ENCODE assay signal across 32 cellular contexts in the genomic region with DNA sequence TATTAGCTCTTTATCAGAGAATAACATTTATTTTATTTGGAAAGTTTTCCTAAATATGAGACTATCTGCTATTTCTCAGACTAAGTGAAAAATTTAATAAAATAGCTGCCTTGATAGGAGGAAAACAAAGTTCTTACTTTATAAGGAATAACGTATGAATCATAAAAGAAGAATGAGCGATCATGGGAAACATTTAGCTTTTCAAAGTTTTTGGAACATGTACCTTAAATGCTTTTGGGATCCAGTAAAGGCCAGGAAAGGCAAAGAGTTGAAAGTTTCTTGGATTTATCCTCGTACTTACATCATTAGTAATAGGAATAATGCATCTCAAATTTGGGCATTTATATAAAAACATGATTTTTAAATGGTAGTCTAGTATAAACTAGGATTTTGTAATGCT. TPM values are rescaled to one million over a fixed set of nuclear protein-coding genes. Genes with fewer than 3 reads are reported as not detected.
DNase-seq lines count a peak whose midpoint lies in the region; ATAC-seq, FAIRE-seq and TF ChIP-seq lines count a peak whose summit lies in the region.
"Had no signal": no experiment of that assay in that cellular context is flagged by ENCODE, and none has a peak within 500 bp of the region (broad histone marks: within the 10 kb centered on the region; RNA-seq: fewer than 3 reads in every experiment).

No MANE protein-coding gene starts in this region.

- H4K20me1 ChIP-seq in HepG2 (ENCODE audit: insufficient read depth, low read length) = no peaks in the 10 kb centered on the region
- H4K20me1 ChIP-seq: BLaER1 had no signal

- WGBS in liver = 76% methylated on average over 3 of the region's 3 CpGs
- 79% methylated on average over 3 of the region's 3 CpGs for WGBS in HepG2 (ENCODE audit: low lambda C conversion rate)
- 43% methylated on average over 3 of the region's 3 CpGs for WGBS in esophagus muscularis mucosa
- 5 to 6% methylated on average over 3 of the region's 3 CpGs for WGBS in aorta, 2 donors

- H3K4me1 Mint-ChIP-seq in activated T-cell treated with anti-CD3 and anti-CD28 coated beads, Interleukin-2, amount 50 U/mL, for 4 hours (ENCODE audit: low read depth) = peaks cover 1% of the 10 kb centered on the region
- H3K4me1 Mint-ChIP-seq: brain had no signal

- POLR2A ChIA-PET in HepG2 (lab: Yijun Ruan, JAX) = no interaction called here

- H2AFZ ChIP-seq in HepG2 (ENCODE audit: low read length) = no peak overlapping the region

- H3K4me3 Mint-ChIP-seq in activated T-cell treated with anti-CD3 and anti-CD28 coated beads, Interleukin-2, amount 50 U/mL, for 4 hours = no peak overlapping the region
- H3K4me3 Mint-ChIP-seq: activated naive CD8-positive, alpha-beta T cell treated with anti-CD3 and anti-CD28 coated beads for 36 hours; brain; dendritic cell treated with granulocyte-macrophage colony-stimulating factor and Interleukin-4, amounts not matched to agents 40 ng/mL and 50 ng/mL, for 4 days had no signal

- no peak for ATAC-seq in HepG2
- peak; percentile 45 for ATAC-seq in aorta (ENCODE audit: low FRiP score)
- no peak for ATAC-seq in GM19328 (IDR thresholded peaks at IDR 0.05; ENCODE audit: unreplicated experiment)
- ATAC-seq in activated T-cell treated with anti-CD3 and anti-CD28 coated beads, Interleukin-2, amount 50 U/mL, for 4 hours = no peak
- ATAC-seq: upper lobe of right lung had no signal

- FAIRE-seq in HepG2 (lab: Jason Lieb, UNC) = no peak

- no peaks in the 10 kb centered on the region for H3K36me3 ChIP-seq in liver (ENCODE audit: control insufficient read depth in 4 of 4, insufficient read depth in 3 of 4, low read depth in 1 of 4, low read length in 3 of 4)
- H3K36me3 ChIP-seq in HepG2 (replicated peaks in 1 of 2; ENCODE audit: control insufficient read depth in 1 of 2, insufficient read depth in 2 of 2, low read length in 2 of 2) = no peaks in the 10 kb centered on the region
- H3K36me3 ChIP-seq in esophagus muscularis mucosa = peaks cover 0 to 5% (median 0%) of the 10 kb centered on the region in 4 donors
- H3K36me3 ChIP-seq in muscle layer of colon (ENCODE audit: insufficient read depth, low read length) = no peaks in the 10 kb centered on the region
- no peaks in the 10 kb centered on the region for H3K36me3 ChIP-seq in aorta (ENCODE audit: control insufficient read depth in 1 of 2, insufficient read depth in 2 of 2, low read length in 1 of 2)
- H3K36me3 ChIP-seq in colonic mucosa = no peaks in the 10 kb centered on the region
- H3K36me3 ChIP-seq: Peyer's patch, stomach, upper lobe of right lung had no signal

- H3K4me3 ChIP-seq in liver (ENCODE audit: low read depth in 1 of 3, low read length in 3 of 3) (no peak overlapping the region), HepG2 (replicated peaks in 1 of 3; ENCODE audit: insufficient read depth in 1 of 3, low read depth in 2 of 3, low read length in 3 of 3) (no peak overlapping the region), esophagus muscularis mucosa (no peak overlapping the region), muscle layer of colon (ENCODE audit: low read depth in 1 of 2, low read length in 2 of 2) (no peak overlapping the region), aorta (ENCODE audit: low read length in 2 of 2) (no peak overlapping the region), colonic mucosa (no peak overlapping the region)
- H3K4me3 ChIP-seq: BLaER1, Peyer's patch, stomach, upper lobe of right lung had no signal

- H3K27me3 ChIP-seq in liver (ENCODE audit: control insufficient read depth in 4 of 4, insufficient read depth in 4 of 4, low read length in 3 of 4) = no peaks in the 10 kb centered on the region
- no peaks in the 10 kb centered on the region for H3K27me3 ChIP-seq in HepG2 (ENCODE audit: control insufficient read depth in 1 of 2, insufficient read depth in 2 of 2, low read length in 2 of 2)
- H3K27me3 ChIP-seq in esophagus muscularis mucosa = no peaks in the 10 kb centered on the region
- H3K27me3 ChIP-seq in muscle layer of colon (ENCODE audit: control insufficient read depth in 1 of 2, insufficient read depth in 2 of 2, low read length in 2 of 2) = no peaks in the 10 kb centered on the region
- no peaks in the 10 kb centered on the region for H3K27me3 ChIP-seq in aorta (ENCODE audit: control insufficient read depth in 1 of 2, insufficient read depth in 2 of 2, low read length in 1 of 2)
- no peaks in the 10 kb centered on the region for H3K27me3 ChIP-seq in colonic mucosa
- H3K27me3 ChIP-seq: BLaER1, Peyer's patch, stomach, upper lobe of right lung had no signal

- no TSS peak for BruUV-seq in HepG2 (replicated peaks; lab: Mats Ljungman, UMichigan)

- no peak for TF ChIP-seq RAD21 in liver (IDR thresholded peaks at IDR 0.05)
- no peak for TF ChIP-seq RAD21 in HepG2 (CRISPR knock-in tag; IDR thresholded peaks at IDR 0.05)

- peaks cover 0 to 8% (median 4%) of the 10 kb centered on the region in 4 donors for H3K4me1 ChIP-seq in liver (ENCODE audit: control insufficient read depth in 4 of 4, insufficient read depth in 4 of 4, low read length in 3 of 4)
- no peaks in the 10 kb centered on the region for H3K4me1 ChIP-seq in HepG2 (ENCODE audit: insufficient read depth, low read length)
- peaks cover 0 to 16% (median 11%) of the 10 kb centered on the region in 4 donors for H3K4me1 ChIP-seq in esophagus muscularis mucosa
- H3K4me1 ChIP-seq in muscle layer of colon (ENCODE audit: insufficient read depth, low read length) = peaks cover 6% of the 10 kb centered on the region
- H3K4me1 ChIP-seq in aorta (ENCODE audit: control insufficient read depth in 1 of 2, insufficient read depth in 2 of 2, low read length in 2 of 2) = peaks cover 2 to 3% of the 10 kb centered on the region in 2 donors
- H3K4me1 ChIP-seq in colonic mucosa = no peaks in the 10 kb centered on the region
- H3K4me1 ChIP-seq: BLaER1, stomach, upper lobe of right lung had no signal

- no peak overlapping the region for H3K9ac ChIP-seq in liver (ENCODE audit: low read depth in 1 of 2, low read length in 2 of 2)
- no peak overlapping the region for H3K9ac ChIP-seq in HepG2 (ENCODE audit: insufficient read depth, low read depth, low read length)
- H3K9ac ChIP-seq in muscle layer of colon (ENCODE audit: low read length) = no peak overlapping the region
- H3K9ac ChIP-seq in colonic mucosa (ENCODE audit: low read depth in 2 of 2, low read length in 2 of 2) = no peak overlapping the region
- H3K9ac ChIP-seq: BLaER1 had no signal

- TF ChIP-seq CTCF in liver (IDR thresholded peaks at IDR 0.05; ENCODE audit: low read depth, low read length, missing input control) (no peak), HepG2 (CRISPR knock-in tag; IDR thresholded peaks at IDR 0.05) (no peak), esophagus muscularis mucosa (IDR thresholded peaks at IDR 0.05) (no peak), colonic mucosa (IDR thresholded peaks at IDR 0.05) (no peak)

- in situ Hi-C loops in HepG2 (cut with HindIII; ENCODE audit: extremely low pct_ligation_motif_present, low pct_unique_long_range_greater_than_20kb) = no loop called here

- H3K27ac ChIP-seq in liver (ENCODE audit: low read depth in 1 of 2, low read length in 2 of 2) (peak overlapping the region; percentile 7 to 72), HepG2 (ENCODE audit: extremely low read length, insufficient read depth, low read length) (no peak overlapping the region), esophagus muscularis mucosa (replicated peaks in 1 of 4) (peak overlapping the region in 3 of 4 donors; percentile 23 to 50 (median 33)), muscle layer of colon (ENCODE audit: low read depth, low read length) (peak overlapping the region; percentile 29), aorta (ENCODE audit: low read depth in 1 of 2, low read length in 2 of 2) (no peak overlapping the region), colonic mucosa (no peak overlapping the region)
- H3K27ac ChIP-seq: BLaER1, upper lobe of right lung had no signal

- DNase-seq in HepG2 (ENCODE audit: low spot score) (no peak), esophagus muscularis mucosa (ENCODE audit: extremely low spot score) (no peak), aorta (no peak), colonic mucosa (no peak)
- no peak for DNase-seq in activated T-cell treated with anti-CD3 and anti-CD28 coated beads, Interleukin-2, amount 50 U/mL, for 4 hours
- DNase-seq: activated CD4-positive, alpha-beta T cell treated with anti-CD3 and anti-CD28 coated beads, Interleukin-2, amount 50 U/mL, for 1 hour; activated CD8-positive, alpha-beta memory T cell treated with anti-CD3 and anti-CD28 coated beads, Interleukin-2, amount 50 U/mL, for 4 hours; activated naive CD8-positive, alpha-beta T cell treated with anti-CD3 and anti-CD28 coated beads for 36 hours; COR-L47; kidney; NCI-H1417 treated with DMSO at 0.1 percent for 48 hours; NCI-H510A treated with DMSO at 0.1 percent for 48 hours; NK-92 treated with Interleukin-12 subunit alpha and Interleukin-12 subunit beta, amount 100 ng/mL, for 24 hours; Peyer's patch; stimulated activated CD4-positive, alpha-beta T cell treated with anti-CD3 and anti-CD28 coated beads, Interleukin-12 subunit alpha, Interleukin-12 subunit beta, amount 100 ng/mL, for 4 hours; stomach; T-helper 2 cell; upper lobe of right lung had no signal

- no peak overlapping the region for H3K4me2 ChIP-seq in HepG2 (ENCODE audit: low read depth, low read length)
- H3K4me2 ChIP-seq: BLaER1 had no signal

- TF ChIP-seq EP300 in HepG2 (IDR thresholded peaks at IDR 0.05; ENCODE audit: low read depth in 2 of 2, low read length in 2 of 2) = no peak
- no peak for TF ChIP-seq EP300 in HepG2 (CRISPR knock-in tag; IDR thresholded peaks at IDR 0.05; ENCODE audit: borderline replicate concordance)
- TF ChIP-seq EP300 in esophagus muscularis mucosa (IDR thresholded peaks at IDR 0.05) = no peak

- H3K36me3 Mint-ChIP-seq in activated T-cell treated with anti-CD3 and anti-CD28 coated beads, Interleukin-2, amount 50 U/mL, for 4 hours (ENCODE audit: insufficient read depth) = peaks cover 5% of the 10 kb centered on the region

- intact Hi-C loops in HepG2 (cut with micrococcal nuclease; ENCODE audit: unreplicated experiment) (no loop called here), esophagus muscularis mucosa (cut with DNase I) (no loop called here), aorta (cut with DNase I) (loop anchor here in 1 of 2 donors (5.0 kb wide), 1 partner anchor 33 kb away; no protein-coding TSS in a partner anchor), colonic mucosa (cut with DNase I) (no loop called here)

- TF ChIP-seq POLR2A in HepG2 (IDR thresholded peaks at IDR 0.05; ENCODE audit: insufficient read depth in 1 of 2, low read depth in 2 of 2, low read length in 2 of 2) (no peak), esophagus muscularis mucosa (IDR thresholded peaks at IDR 0.05; ENCODE audit: low read depth) (no peak)

- no peaks in the 10 kb centered on the region for H3K9me3 Mint-ChIP-seq in activated T-cell treated with anti-CD3 and anti-CD28 coated beads, Interleukin-2, amount 50 U/mL, for 4 hours
- H3K9me3 Mint-ChIP-seq: activated naive CD8-positive, alpha-beta T cell treated with anti-CD3 and anti-CD28 coated beads for 36 hours; activated T-helper 2 cell treated with anti-CD3 and anti-CD28 coated beads, Interferon-gamma antibody, Interleukin-2, Interleukin-4, amounts not matched to agents 10 μg/mL and 5 μg/mL and 100 μg/mL, durations not matched to agents 14 hours and 24 hours and 36 hours; brain; dendritic cell treated with granulocyte-macrophage colony-stimulating factor and Interleukin-4, amounts not matched to agents 40 ng/mL and 50 ng/mL, for 4 days had no signal

- CTCF ChIA-PET in HepG2 (lab: Yijun Ruan, JAX; ENCODE audit: low intra/inter-chr PET ratio, low total read pairs) = no interaction called here

- no peaks in the 10 kb centered on the region for H3K27me3 Mint-ChIP-seq in activated T-cell treated with anti-CD3 and anti-CD28 coated beads, Interleukin-2, amount 50 U/mL, for 4 hours (ENCODE audit: low read depth)
- H3K27me3 Mint-ChIP-seq: activated naive CD8-positive, alpha-beta T cell treated with anti-CD3 and anti-CD28 coated beads for 36 hours; brain; dendritic cell treated with granulocyte-macrophage colony-stimulating factor and Interleukin-4, amounts not matched to agents 40 ng/mL and 50 ng/mL, for 4 days had no signal

- H3K9me3 ChIP-seq in liver (ENCODE audit: control insufficient read depth in 4 of 4, low read length in 3 of 4) = no peaks in the 10 kb centered on the region
- H3K9me3 ChIP-seq in HepG2 (ENCODE audit: low read length) = no peaks in the 10 kb centered on the region
- no peaks in the 10 kb centered on the region for H3K9me3 ChIP-seq in esophagus muscularis mucosa
- no peaks in the 10 kb centered on the region for H3K9me3 ChIP-seq in muscle layer of colon (ENCODE audit: low read length)
- H3K9me3 ChIP-seq in aorta (ENCODE audit: control insufficient read depth, low read length) = no peaks in the 10 kb centered on the region
- H3K9me3 ChIP-seq in colonic mucosa = no peaks in the 10 kb centered on the region
- H3K9me3 ChIP-seq: BLaER1, Peyer's patch, stomach, upper lobe of right lung had no signal

- H3K79me2 ChIP-seq in HepG2 (ENCODE audit: insufficient read depth, low read length) = no peaks in the 10 kb centered on the region

RNA-seq across cellular contexts. Expression of gene OGN, which starts 19.4 kb away (rescaled TPM):
- 1 to 10 TPM in 1 of 2 donors, under 1 TPM in 1; 0.92 to 4.0 TPM for total RNA-seq in liver
- 1 to 10 TPM; 1.1 TPM for polyA plus RNA-seq in liver
- not detected in 2 replicates for total RNA-seq in HepG2 (2016; rRNA removed; fragmentation: Illumina TruSeq; extraction: Trizol)
- not detected in 2 replicates for total RNA-seq in HepG2 (2016; cell fraction: cytosol; rRNA removed; fragmentation: Illumina TruSeq; extraction: Trizol; ENCODE audit: low read depth)
- total RNA-seq in HepG2 (2016; cell fraction: insoluble cytoplasmic fraction; rRNA removed; fragmentation: Illumina TruSeq; extraction: Trizol) = not detected in 2 replicates
- total RNA-seq in HepG2 (2016; cell fraction: membrane; rRNA removed; fragmentation: Illumina TruSeq; extraction: Trizol) = not detected in 2 replicates
- total RNA-seq in HepG2 (2016; cell fraction: nucleus; rRNA removed; fragmentation: Illumina TruSeq; extraction: Trizol) = not detected in 2 replicates
- not detected in 2 replicates for polyA plus RNA-seq in HepG2 (2011; rRNA removed)
- not detected in 2 replicates for polyA plus RNA-seq in HepG2 (2011; cell fraction: cytosol; rRNA removed)
- not detected in 2 replicates for polyA plus RNA-seq in HepG2 (2011; cell fraction: nucleus; rRNA removed)
- polyA plus RNA-seq in HepG2 (2012) = not detected in 2 replicates
- polyA plus RNA-seq in HepG2 (2016; cell fraction: cytosol; fragmentation: Illumina TruSeq; extraction: Trizol; ENCODE audit: low read depth) = not detected in 2 replicates
- not detected in 2 replicates for polyA plus RNA-seq in HepG2 (2016; cell fraction: insoluble cytoplasmic fraction; fragmentation: Illumina TruSeq; extraction: Trizol; ENCODE audit: low read depth)
- polyA plus RNA-seq in HepG2 (2016; cell fraction: membrane; fragmentation: Illumina TruSeq; extraction: Trizol; ENCODE audit: low read depth) = not detected in 2 replicates
- polyA plus RNA-seq in HepG2 (2016; cell fraction: nucleus; fragmentation: Illumina TruSeq; extraction: Trizol; ENCODE audit: insufficient read depth, low read depth) = not detected in 2 replicates
- polyA minus RNA-seq in HepG2 (2011; rRNA and poly(A)+ RNA removed; ENCODE audit: low replicate concordance) = not detected in 2 replicates
- not detected in 2 replicates for polyA minus RNA-seq in HepG2 (2011; cell fraction: cytosol; rRNA and poly(A)+ RNA removed)
- not detected in 2 replicates for polyA minus RNA-seq in HepG2 (2011; cell fraction: nucleus; rRNA and poly(A)+ RNA removed)
- 10 to 100 TPM; 16.5 to 42.1 (median 20.0) TPM for total RNA-seq in esophagus muscularis mucosa
- 100 to 1,000 TPM; 175 to 318 TPM for total RNA-seq in aorta
- polyA plus RNA-seq in aorta = 100 to 1,000 TPM; 235 to 803 TPM
- total RNA-seq in colonic mucosa = 10 to 100 TPM in 1 of 2 donors, 1 to 10 TPM in 1; 3.2 to 13.9 TPM
- not detected for total RNA-seq in activated T-cell treated with anti-CD3 and anti-CD28 coated beads, Interleukin-2, amount 50 U/mL, for 4 hours
- total RNA-seq: activated naive CD8-positive, alpha-beta T cell treated with anti-CD3 and anti-CD28 coated beads for 36 hours; activated T-helper 2 cell treated with anti-CD3 and anti-CD28 coated beads, Interferon-gamma antibody, Interleukin-2, Interleukin-4, amounts not matched to agents 10 μg/mL and 5 μg/mL and 100 μg/mL, durations not matched to agents 14 hours and 24 hours and 36 hours; Daoy; fibroblast of villous mesenchyme; lung microvascular endothelial cell; M059J; myocyte had no signal

RNA-seq across cellular contexts. Expression of gene OMD, which starts 39.3 kb away (rescaled TPM):
- total RNA-seq in liver (under 1 TPM in 1 of 2 donors, not detected in 1; 0.75 TPM), HepG2 (2016; rRNA removed; fragmentation: Illumina TruSeq; extraction: Trizol) (not detected in 2 replicates), esophagus muscularis mucosa (10 to 100 TPM; 18.9 to 26.2 (median 21.4) TPM), aorta (10 to 100 TPM; 36.4 to 43.3 TPM), colonic mucosa (under 1 TPM; 0.37 to 0.88 TPM)
- polyA plus RNA-seq in liver (under 1 TPM; 0.28 to 0.52 TPM), HepG2 (2011; rRNA removed) (not detected in 2 replicates), aorta (100 to 1,000 TPM; 156 to 176 TPM)
- not detected in 2 replicates for total RNA-seq in HepG2 (2016; cell fraction: cytosol; rRNA removed; fragmentation: Illumina TruSeq; extraction: Trizol; ENCODE audit: low read depth)
- not detected in 2 replicates for total RNA-seq in HepG2 (2016; cell fraction: insoluble cytoplasmic fraction; rRNA removed; fragmentation: Illumina TruSeq; extraction: Trizol)
- total RNA-seq in HepG2 (2016; cell fraction: membrane; rRNA removed; fragmentation: Illumina TruSeq; extraction: Trizol) = not detected in 2 replicates
- not detected in 2 replicates for total RNA-seq in HepG2 (2016; cell fraction: nucleus; rRNA removed; fragmentation: Illumina TruSeq; extraction: Trizol)
- not detected in 2 replicates for polyA plus RNA-seq in HepG2 (2011; cell fraction: cytosol; rRNA removed)
- not detected in 2 replicates for polyA plus RNA-seq in HepG2 (2011; cell fraction: nucleus; rRNA removed)
- polyA plus RNA-seq in HepG2 (2012) = not detected in 2 replicates
- polyA plus RNA-seq in HepG2 (2016; cell fraction: cytosol; fragmentation: Illumina TruSeq; extraction: Trizol; ENCODE audit: low read depth) = not detected in 2 replicates
- not detected in 2 replicates for polyA plus RNA-seq in HepG2 (2016; cell fraction: insoluble cytoplasmic fraction; fragmentation: Illumina TruSeq; extraction: Trizol; ENCODE audit: low read depth)
- not detected in 2 replicates for polyA plus RNA-seq in HepG2 (2016; cell fraction: membrane; fragmentation: Illumina TruSeq; extraction: Trizol; ENCODE audit: low read depth)
- not detected in 2 replicates for polyA plus RNA-seq in HepG2 (2016; cell fraction: nucleus; fragmentation: Illumina TruSeq; extraction: Trizol; ENCODE audit: insufficient read depth, low read depth)
- polyA minus RNA-seq in HepG2 (2011; rRNA and poly(A)+ RNA removed; ENCODE audit: low replicate concordance) = not detected in 2 replicates
- polyA minus RNA-seq in HepG2 (2011; cell fraction: cytosol; rRNA and poly(A)+ RNA removed) = not detected in 2 replicates
- polyA minus RNA-seq in HepG2 (2011; cell fraction: nucleus; rRNA and poly(A)+ RNA removed) = not detected in 2 replicates
- total RNA-seq in activated T-cell treated with anti-CD3 and anti-CD28 coated beads, Interleukin-2, amount 50 U/mL, for 4 hours = not detected
- total RNA-seq: A673; activated naive CD8-positive, alpha-beta T cell treated with anti-CD3 and anti-CD28 coated beads for 36 hours; activated T-helper 2 cell treated with anti-CD3 and anti-CD28 coated beads, Interferon-gamma antibody, Interleukin-2, Interleukin-4, amounts not matched to agents 10 μg/mL and 5 μg/mL and 100 μg/mL, durations not matched to agents 14 hours and 24 hours and 36 hours; Daoy; fibroblast of villous mesenchyme; IMR-90; lung microvascular endothelial cell; M059J; myocyte had no signal
- polyA plus RNA-seq: IMR-90 had no signal

RNA-seq across cellular contexts. Expression of gene CENPP, which starts 59.2 kb away (rescaled TPM):
- total RNA-seq in liver = 1 to 10 TPM; 1.7 to 8.7 TPM
- under 1 TPM; 0.62 to 0.89 TPM for polyA plus RNA-seq in liver
- total RNA-seq in HepG2 (2016; rRNA removed; fragmentation: Illumina TruSeq; extraction: Trizol) = 11.0 and 11.4 TPM in 2 replicates
- total RNA-seq in HepG2 (2016; cell fraction: cytosol; rRNA removed; fragmentation: Illumina TruSeq; extraction: Trizol; ENCODE audit: low read depth) = 2.3 and 3.3 TPM in 2 replicates
- total RNA-seq in HepG2 (2016; cell fraction: insoluble cytoplasmic fraction; rRNA removed; fragmentation: Illumina TruSeq; extraction: Trizol) = 9.2 and 12.7 TPM in 2 replicates
- 6.4 and 7.6 TPM in 2 replicates for total RNA-seq in HepG2 (2016; cell fraction: membrane; rRNA removed; fragmentation: Illumina TruSeq; extraction: Trizol)
- 14.0 and 16.0 TPM in 2 replicates for total RNA-seq in HepG2 (2016; cell fraction: nucleus; rRNA removed; fragmentation: Illumina TruSeq; extraction: Trizol)
- 1.2 and 2.0 TPM in 2 replicates for polyA plus RNA-seq in HepG2 (2011; rRNA removed)
- 0.59 and 0.67 TPM in 2 replicates for polyA plus RNA-seq in HepG2 (2011; cell fraction: cytosol; rRNA removed)
- polyA plus RNA-seq in HepG2 (2011; cell fraction: nucleus; rRNA removed) = 0.63 and 0.69 TPM in 2 replicates
- 2.4 and 3.9 TPM in 2 replicates for polyA plus RNA-seq in HepG2 (2012)
- polyA plus RNA-seq in HepG2 (2016; cell fraction: cytosol; fragmentation: Illumina TruSeq; extraction: Trizol; ENCODE audit: low read depth) = 3.7 and 4.4 TPM in 2 replicates
- polyA plus RNA-seq in HepG2 (2016; cell fraction: insoluble cytoplasmic fraction; fragmentation: Illumina TruSeq; extraction: Trizol; ENCODE audit: low read depth) = 9.4 and 13.3 TPM in 2 replicates
- polyA plus RNA-seq in HepG2 (2016; cell fraction: membrane; fragmentation: Illumina TruSeq; extraction: Trizol; ENCODE audit: low read depth) = 5.5 and 5.6 TPM in 2 replicates
- 3.7 and 5.9 TPM in 2 replicates for polyA plus RNA-seq in HepG2 (2016; cell fraction: nucleus; fragmentation: Illumina TruSeq; extraction: Trizol; ENCODE audit: insufficient read depth, low read depth)
- polyA minus RNA-seq in HepG2 (2011; rRNA and poly(A)+ RNA removed; ENCODE audit: low replicate concordance) = 1.3 and 4.8 TPM in 2 replicates
- 0.79 and 1.3 TPM in 2 replicates for polyA minus RNA-seq in HepG2 (2011; cell fraction: cytosol; rRNA and poly(A)+ RNA removed)
- 5.2 and 6.4 TPM in 2 replicates for polyA minus RNA-seq in HepG2 (2011; cell fraction: nucleus; rRNA and poly(A)+ RNA removed)
- total RNA-seq in esophagus muscularis mucosa = 1 to 10 TPM; 1.0 to 5.8 (median 2.0) TPM
- 10 to 100 TPM in 1 of 2 donors, 1 to 10 TPM in 1; 3.9 to 11.1 TPM for total RNA-seq in aorta
- polyA plus RNA-seq in aorta = 1 to 10 TPM in 1 of 2 donors, under 1 TPM in 1; 0.50 to 4.7 TPM
- total RNA-seq in colonic mucosa = 10 to 100 TPM in 1 of 2 donors, 1 to 10 TPM in 1; 3.1 to 11.0 TPM
- 10 to 100 TPM; 13.7 to 17.7 (median 15.6) TPM for total RNA-seq in activated T-cell treated with anti-CD3 and anti-CD28 coated beads, Interleukin-2, amount 50 U/mL, for 4 hours

RNA-seq across cellular contexts. Expression of gene NOL8, which starts 59.9 kb away (rescaled TPM):
- total RNA-seq in liver (10 to 100 TPM; 10.3 to 21.2 TPM), HepG2 (2016; rRNA removed; fragmentation: Illumina TruSeq; extraction: Trizol) (35.4 and 36.3 TPM in 2 replicates), esophagus muscularis mucosa (10 to 100 TPM; 17.1 to 28.2 (median 22.5) TPM), aorta (10 to 100 TPM; 29.7 to 43.1 TPM), colonic mucosa (10 to 100 TPM; 17.6 to 26.4 TPM)
- polyA plus RNA-seq in liver (10 to 100 TPM in 1 of 2 donors, 1 to 10 TPM in 1; 5.3 to 15.3 TPM), HepG2 (2011; rRNA removed) (11.3 and 12.8 TPM in 2 replicates), aorta (10 to 100 TPM; 14.4 to 22.4 TPM)
- 19.9 and 24.9 TPM in 2 replicates for total RNA-seq in HepG2 (2016; cell fraction: cytosol; rRNA removed; fragmentation: Illumina TruSeq; extraction: Trizol; ENCODE audit: low read depth)
- 33.5 and 36.8 TPM in 2 replicates for total RNA-seq in HepG2 (2016; cell fraction: insoluble cytoplasmic fraction; rRNA removed; fragmentation: Illumina TruSeq; extraction: Trizol)
- 14.0 and 17.4 TPM in 2 replicates for total RNA-seq in HepG2 (2016; cell fraction: membrane; rRNA removed; fragmentation: Illumina TruSeq; extraction: Trizol)
- total RNA-seq in HepG2 (2016; cell fraction: nucleus; rRNA removed; fragmentation: Illumina TruSeq; extraction: Trizol) = 59.6 and 61.3 TPM in 2 replicates
- 3.3 and 4.5 TPM in 2 replicates for polyA plus RNA-seq in HepG2 (2011; cell fraction: cytosol; rRNA removed)
- polyA plus RNA-seq in HepG2 (2011; cell fraction: nucleus; rRNA removed) = 27.5 and 32.9 TPM in 2 replicates
- 17.8 and 22.1 TPM in 2 replicates for polyA plus RNA-seq in HepG2 (2012)
- polyA plus RNA-seq in HepG2 (2016; cell fraction: cytosol; fragmentation: Illumina TruSeq; extraction: Trizol; ENCODE audit: low read depth) = 1.8 and 1.9 TPM in 2 replicates
- 34.7 and 35.4 TPM in 2 replicates for polyA plus RNA-seq in HepG2 (2016; cell fraction: insoluble cytoplasmic fraction; fragmentation: Illumina TruSeq; extraction: Trizol; ENCODE audit: low read depth)
- 4.0 and 4.1 TPM in 2 replicates for polyA plus RNA-seq in HepG2 (2016; cell fraction: membrane; fragmentation: Illumina TruSeq; extraction: Trizol; ENCODE audit: low read depth)
- 104 and 110 TPM in 2 replicates for polyA plus RNA-seq in HepG2 (2016; cell fraction: nucleus; fragmentation: Illumina TruSeq; extraction: Trizol; ENCODE audit: insufficient read depth, low read depth)
- polyA minus RNA-seq in HepG2 (2011; rRNA and poly(A)+ RNA removed; ENCODE audit: low replicate concordance) = 9.2 and 37.1 TPM in 2 replicates
- polyA minus RNA-seq in HepG2 (2011; cell fraction: cytosol; rRNA and poly(A)+ RNA removed) = 6.8 and 10.6 TPM in 2 replicates
- polyA minus RNA-seq in HepG2 (2011; cell fraction: nucleus; rRNA and poly(A)+ RNA removed) = 71.3 and 97.8 TPM in 2 replicates
- total RNA-seq in activated T-cell treated with anti-CD3 and anti-CD28 coated beads, Interleukin-2, amount 50 U/mL, for 4 hours = 10 to 100 TPM; 70.0 to 79.9 (median 73.6) TPM

Comparison
In these comparisons a context has a peak if more than half of its experiments do, and no peak if none do; other contexts are left out.
1. H3K27ac ChIP-seq: peak in liver (2 of 2), esophagus muscularis mucosa (3 of 4) and muscle layer of colon (single experiment); none in HepG2 (single experiment), aorta (0 of 2) and colonic mucosa (single experiment).
2. RNA of gene OGN, which starts 19.4 kb away (total RNA-seq): 175 to 318 TPM in aorta; 16.5 to 42.1 TPM in esophagus muscularis mucosa, 3.2 to 13.9 TPM in colonic mucosa, 0.92 to 4.0 TPM in liver, not detected in HepG2 and not detected in activated T-cell treated with anti-CD3 and anti-CD28 coated beads, Interleukin-2, amount 50 U/mL, for 4 hours; every median in the first group is over 4 times any median in the second.
3. RNA of gene OMD, which starts 39.3 kb away (total RNA-seq): 36.4 to 43.3 TPM in aorta and 18.9 to 26.2 TPM in esophagus muscularis mucosa; 0.37 to 0.88 TPM in colonic mucosa, 0.75 TPM in liver, not detected in activated T-cell treated with anti-CD3 and anti-CD28 coated beads, Interleukin-2, amount 50 U/mL, for 4 hours and not detected in HepG2; every median in the first group is over 10 times any median in the second.